Comparison of ENCODE assay signal across 1 cellular context in the genomic region with DNA sequence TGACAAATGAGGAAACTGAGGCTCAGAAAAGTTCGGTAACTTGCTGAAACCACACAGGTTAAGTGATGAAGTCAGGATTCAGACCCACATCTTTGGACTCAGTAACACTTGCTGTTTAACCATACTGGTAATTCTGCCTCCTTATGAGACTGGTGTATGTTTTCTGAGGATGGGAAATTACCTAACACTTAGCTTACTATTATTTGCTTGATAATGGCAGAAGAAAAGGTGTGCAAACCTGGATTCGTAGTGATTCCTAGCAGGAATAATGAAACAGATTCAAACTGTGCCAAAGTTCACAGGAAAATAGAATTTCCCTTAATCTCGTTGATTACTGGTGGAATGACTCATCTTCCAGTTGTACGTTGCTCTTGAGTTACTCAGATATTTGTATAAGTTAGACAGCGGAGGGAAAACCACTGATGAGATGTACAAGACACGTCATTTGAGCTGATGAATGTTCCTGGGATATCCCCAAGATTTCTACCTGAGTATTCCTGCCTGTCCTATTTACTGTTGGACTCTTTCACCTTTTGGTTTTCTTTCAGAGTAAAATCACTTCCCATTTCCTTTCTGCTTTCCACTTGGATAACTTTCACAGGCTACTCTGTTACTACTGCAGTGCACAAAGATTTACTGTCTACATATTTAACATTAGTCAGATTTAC.
TF ChIP-seq lines count a peak whose summit lies in the region.

No MANE protein-coding gene starts in this region.

TF ChIP-seq in GM23338, 12 proteins besides CTCF, POLR2A, EP300 and RAD21 (continued from another document):
- TF ChIP-seq STAT1 (IDR thresholded peaks at IDR 0.05; ENCODE audit: unreplicated experiment) (no peak), NANOG (IDR thresholded peaks at IDR 0.05; ENCODE audit: borderline replicate concordance) (no peak), ZNF114 (CRISPR knock-in tag; IDR thresholded peaks at IDR 0.05) (no peak), CREB1 (CRISPR knock-in tag; IDR thresholded peaks at IDR 0.05; ENCODE audit: low read depth) (no peak), EZH2phosphoT487 (IDR thresholded peaks at IDR 0.05; ENCODE audit: unreplicated experiment) (no peak), EZH2 (IDR thresholded peaks at IDR 0.05; ENCODE audit: low read depth, unreplicated experiment) (no peak)
- TF ChIP-seq, protein P1, sequence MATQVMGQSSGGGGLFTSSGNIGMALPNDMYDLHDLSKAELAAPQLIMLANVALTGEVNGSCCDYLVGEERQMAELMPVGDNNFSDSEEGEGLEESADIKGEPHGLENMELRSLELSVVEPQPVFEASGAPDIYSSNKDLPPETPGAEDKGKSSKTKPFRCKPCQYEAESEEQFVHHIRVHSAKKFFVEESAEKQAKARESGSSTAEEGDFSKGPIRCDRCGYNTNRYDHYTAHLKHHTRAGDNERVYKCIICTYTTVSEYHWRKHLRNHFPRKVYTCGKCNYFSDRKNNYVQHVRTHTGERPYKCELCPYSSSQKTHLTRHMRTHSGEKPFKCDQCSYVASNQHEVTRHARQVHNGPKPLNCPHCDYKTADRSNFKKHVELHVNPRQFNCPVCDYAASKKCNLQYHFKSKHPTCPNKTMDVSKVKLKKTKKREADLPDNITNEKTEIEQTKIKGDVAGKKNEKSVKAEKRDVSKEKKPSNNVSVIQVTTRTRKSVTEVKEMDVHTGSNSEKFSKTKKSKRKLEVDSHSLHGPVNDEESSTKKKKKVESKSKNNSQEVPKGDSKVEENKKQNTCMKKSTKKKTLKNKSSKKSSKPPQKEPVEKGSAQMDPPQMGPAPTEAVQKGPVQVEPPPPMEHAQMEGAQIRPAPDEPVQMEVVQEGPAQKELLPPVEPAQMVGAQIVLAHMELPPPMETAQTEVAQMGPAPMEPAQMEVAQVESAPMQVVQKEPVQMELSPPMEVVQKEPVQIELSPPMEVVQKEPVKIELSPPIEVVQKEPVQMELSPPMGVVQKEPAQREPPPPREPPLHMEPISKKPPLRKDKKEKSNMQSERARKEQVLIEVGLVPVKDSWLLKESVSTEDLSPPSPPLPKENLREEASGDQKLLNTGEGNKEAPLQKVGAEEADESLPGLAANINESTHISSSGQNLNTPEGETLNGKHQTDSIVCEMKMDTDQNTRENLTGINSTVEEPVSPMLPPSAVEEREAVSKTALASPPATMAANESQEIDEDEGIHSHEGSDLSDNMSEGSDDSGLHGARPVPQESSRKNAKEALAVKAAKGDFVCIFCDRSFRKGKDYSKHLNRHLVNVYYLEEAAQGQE (IDR thresholded peaks at IDR 0.05; ENCODE audit: unreplicated experiment) = no peak
- TF ChIP-seq, protein P2, sequence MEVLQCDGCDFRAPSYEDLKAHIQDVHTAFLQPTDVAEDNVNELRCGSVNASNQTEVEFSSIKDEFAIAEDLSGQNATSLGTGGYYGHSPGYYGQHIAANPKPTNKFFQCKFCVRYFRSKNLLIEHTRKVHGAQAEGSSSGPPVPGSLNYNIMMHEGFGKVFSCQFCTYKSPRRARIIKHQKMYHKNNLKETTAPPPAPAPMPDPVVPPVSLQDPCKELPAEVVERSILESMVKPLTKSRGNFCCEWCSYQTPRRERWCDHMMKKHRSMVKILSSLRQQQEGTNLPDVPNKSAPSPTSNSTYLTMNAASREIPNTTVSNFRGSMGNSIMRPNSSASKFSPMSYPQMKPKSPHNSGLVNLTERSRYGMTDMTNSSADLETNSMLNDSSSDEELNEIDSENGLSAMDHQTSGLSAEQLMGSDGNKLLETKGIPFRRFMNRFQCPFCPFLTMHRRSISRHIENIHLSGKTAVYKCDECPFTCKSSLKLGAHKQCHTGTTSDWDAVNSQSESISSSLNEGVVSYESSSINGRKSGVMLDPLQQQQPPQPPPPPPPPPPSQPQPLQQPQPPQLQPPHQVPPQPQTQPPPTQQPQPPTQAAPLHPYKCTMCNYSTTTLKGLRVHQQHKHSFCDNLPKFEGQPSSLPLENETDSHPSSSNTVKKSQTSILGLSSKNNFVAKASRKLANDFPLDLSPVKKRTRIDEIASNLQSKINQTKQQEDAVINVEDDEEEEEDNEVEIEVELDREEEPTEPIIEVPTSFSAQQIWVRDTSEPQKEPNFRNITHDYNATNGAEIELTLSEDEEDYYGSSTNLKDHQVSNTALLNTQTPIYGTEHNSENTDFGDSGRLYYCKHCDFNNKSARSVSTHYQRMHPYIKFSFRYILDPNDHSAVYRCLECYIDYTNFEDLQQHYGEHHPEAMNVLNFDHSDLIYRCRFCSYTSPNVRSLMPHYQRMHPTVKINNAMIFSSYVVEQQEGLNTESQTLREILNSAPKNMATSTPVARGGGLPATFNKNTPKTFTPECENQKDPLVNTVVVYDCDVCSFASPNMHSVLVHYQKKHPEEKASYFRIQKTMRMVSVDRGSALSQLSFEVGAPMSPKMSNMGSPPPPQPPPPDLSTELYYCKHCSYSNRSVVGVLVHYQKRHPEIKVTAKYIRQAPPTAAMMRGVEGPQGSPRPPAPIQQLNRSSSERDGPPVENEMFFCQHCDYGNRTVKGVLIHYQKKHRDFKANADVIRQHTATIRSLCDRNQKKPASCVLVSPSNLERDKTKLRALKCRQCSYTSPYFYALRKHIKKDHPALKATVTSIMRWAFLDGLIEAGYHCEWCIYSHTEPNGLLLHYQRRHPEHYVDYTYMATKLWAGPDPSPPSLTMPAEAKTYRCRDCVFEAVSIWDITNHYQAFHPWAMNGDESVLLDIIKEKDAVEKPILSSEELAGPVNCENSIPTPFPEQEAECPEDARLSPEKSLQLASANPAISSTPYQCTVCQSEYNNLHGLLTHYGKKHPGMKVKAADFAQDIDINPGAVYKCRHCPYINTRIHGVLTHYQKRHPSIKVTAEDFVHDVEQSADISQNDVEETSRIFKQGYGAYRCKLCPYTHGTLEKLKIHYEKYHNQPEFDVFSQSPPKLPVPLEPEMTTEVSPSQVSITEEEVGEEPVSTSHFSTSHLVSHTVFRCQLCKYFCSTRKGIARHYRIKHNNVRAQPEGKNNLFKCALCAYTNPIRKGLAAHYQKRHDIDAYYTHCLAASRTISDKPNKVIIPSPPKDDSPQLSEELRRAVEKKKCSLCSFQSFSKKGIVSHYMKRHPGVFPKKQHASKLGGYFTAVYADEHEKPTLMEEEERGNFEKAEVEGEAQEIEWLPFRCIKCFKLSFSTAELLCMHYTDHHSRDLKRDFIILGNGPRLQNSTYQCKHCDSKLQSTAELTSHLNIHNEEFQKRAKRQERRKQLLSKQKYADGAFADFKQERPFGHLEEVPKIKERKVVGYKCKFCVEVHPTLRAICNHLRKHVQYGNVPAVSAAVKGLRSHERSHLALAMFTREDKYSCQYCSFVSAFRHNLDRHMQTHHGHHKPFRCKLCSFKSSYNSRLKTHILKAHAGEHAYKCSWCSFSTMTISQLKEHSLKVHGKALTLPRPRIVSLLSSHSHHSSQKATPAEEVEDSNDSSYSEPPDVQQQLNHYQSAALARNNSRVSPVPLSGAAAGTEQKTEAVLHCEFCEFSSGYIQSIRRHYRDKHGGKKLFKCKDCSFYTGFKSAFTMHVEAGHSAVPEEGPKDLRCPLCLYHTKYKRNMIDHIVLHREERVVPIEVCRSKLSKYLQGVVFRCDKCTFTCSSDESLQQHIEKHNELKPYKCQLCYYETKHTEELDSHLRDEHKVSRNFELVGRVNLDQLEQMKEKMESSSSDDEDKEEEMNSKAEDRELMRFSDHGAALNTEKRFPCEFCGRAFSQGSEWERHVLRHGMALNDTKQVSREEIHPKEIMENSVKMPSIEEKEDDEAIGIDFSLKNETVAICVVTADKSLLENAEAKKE (CRISPR knock-in tag; IDR thresholded peaks at IDR 0.05) = no peak
- TF ChIP-seq, protein P3, sequence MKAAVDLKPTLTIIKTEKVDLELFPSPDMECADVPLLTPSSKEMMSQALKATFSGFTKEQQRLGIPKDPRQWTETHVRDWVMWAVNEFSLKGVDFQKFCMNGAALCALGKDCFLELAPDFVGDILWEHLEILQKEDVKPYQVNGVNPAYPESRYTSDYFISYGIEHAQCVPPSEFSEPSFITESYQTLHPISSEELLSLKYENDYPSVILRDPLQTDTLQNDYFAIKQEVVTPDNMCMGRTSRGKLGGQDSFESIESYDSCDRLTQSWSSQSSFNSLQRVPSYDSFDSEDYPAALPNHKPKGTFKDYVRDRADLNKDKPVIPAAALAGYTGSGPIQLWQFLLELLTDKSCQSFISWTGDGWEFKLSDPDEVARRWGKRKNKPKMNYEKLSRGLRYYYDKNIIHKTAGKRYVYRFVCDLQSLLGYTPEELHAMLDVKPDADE (IDR thresholded peaks at IDR 0.05) = no peak
